Comparison of ENCODE assay signal across 8 cellular contexts in the genomic region with DNA sequence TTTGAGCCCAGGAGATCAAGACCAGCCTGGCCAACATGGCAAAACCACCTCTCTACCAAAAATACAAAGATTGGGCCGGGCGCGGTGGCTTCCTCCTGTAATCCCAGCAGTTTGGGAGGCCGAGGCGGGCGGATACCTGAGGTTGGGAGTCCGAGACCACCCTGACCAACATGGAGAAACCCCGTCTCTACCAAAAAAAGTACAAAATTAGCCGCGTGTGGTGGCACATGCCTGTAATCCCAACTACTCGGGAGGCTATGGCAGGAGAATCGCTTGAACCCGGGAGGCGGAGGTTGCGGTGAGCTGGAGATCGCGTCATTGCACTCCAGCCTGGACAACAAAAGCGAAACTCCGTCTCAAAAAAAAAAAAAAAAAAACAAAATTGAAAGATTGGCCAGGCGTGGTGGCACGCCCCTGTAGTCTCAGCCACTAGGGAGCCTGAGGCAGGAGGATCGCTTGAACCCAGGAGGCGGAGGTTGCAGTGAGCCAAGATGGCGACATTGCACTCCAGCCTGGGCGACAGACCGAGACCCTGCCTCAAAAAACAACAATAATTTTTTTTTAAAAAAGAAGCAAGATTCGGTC. TPM values are rescaled to one million over a fixed set of nuclear protein-coding genes. Genes with fewer than 3 reads are reported as not detected.
A peak's percentile ranks its signal among the peaks of the same experiment; 100 is the strongest.
DNase-seq lines count a peak whose midpoint lies in the region; ATAC-seq and TF ChIP-seq lines count a peak whose summit lies in the region.
"Not testable (repeated sequence)": the region's sequence is repeated elsewhere in the genome, so short reads cannot be mapped to it uniquely, and the experiment has no call there.

No MANE protein-coding gene starts in this region.

- H4K20me1 ChIP-seq in BLaER1 treated with 17β-estradiol and CSF1 and Interleukin-3, amounts not matched to agents 10 nM and 100 nM: peaks cover 0 to 19% (median 2%) of the 10 kb centered on the region in 11 experiments; a peak in 7 of 22 replicates

- not testable (repeated sequence) for TF ChIP-seq POLR2A in NB4 (IDR thresholded peaks at IDR 0.05; ENCODE audit: extremely low read depth, insufficient read length)

- CTCF ChIA-PET in naive thymus-derived CD4-positive, alpha-beta T cell (lab: Charles Lee): not testable (repeated sequence)

- H3K9me3 Mint-ChIP-seq in activated T-cell treated with anti-CD3 and anti-CD28 coated beads, Interleukin-2, amount 50 U/mL, for 24 hours; stimulated activated naive B cell treated with anti-CD40 and anti-IgM and Interleukin-4, amounts not matched to agents 10 μg/mL and 1 μg/mL and 100 μg/mL, for 72 hours: not testable (repeated sequence)
- H3K9me3 Mint-ChIP-seq in endodermal cell: peaks cover 11% of the 10 kb centered on the region
- H3K9me3 Mint-ChIP-seq in naive thymus-derived CD4-positive, alpha-beta T cell: peaks cover 0 to 18% (median 0%) of the 10 kb centered on the region in 11 donors

- peaks cover 0 to 46% (median 32%) of the 10 kb centered on the region in 11 experiments; a peak in 17 of 22 replicates for H3K9me3 ChIP-seq in BLaER1 treated with 17β-estradiol and CSF1 and Interleukin-3, amounts not matched to agents 10 nM and 100 nM (replicated peaks in 1 of 11)
- not testable (repeated sequence) for H3K9me3 ChIP-seq in T-helper 17 cell (ENCODE audit: control insufficient read depth, low read length, poor library complexity, severe bottlenecking); endodermal cell (ENCODE audit: control insufficient read depth, low read length); naive thymus-derived CD4-positive, alpha-beta T cell (ENCODE audit: control insufficient read depth in 2 of 3, low read length in 3 of 3)

- peak overlapping the region in 2 of 10 experiments; percentile 81 to 94; a peak in 1 of 20 replicates for H3K4me3 ChIP-seq in BLaER1 treated with 17β-estradiol and CSF1 and Interleukin-3, amounts not matched to agents 10 nM and 100 nM
- peak overlapping the region; percentile 88 for H3K4me3 ChIP-seq in NB4 (ENCODE audit: low read depth, low read length)
- H3K4me3 ChIP-seq in endodermal cell (ENCODE audit: low read length): peak overlapping the region; percentile 96
- not testable (repeated sequence) for H3K4me3 ChIP-seq in naive thymus-derived CD4-positive, alpha-beta T cell (ENCODE audit: low read length)

- H3K27me3 Mint-ChIP-seq in T-helper 17 cell; activated T-cell treated with anti-CD3 and anti-CD28 coated beads, Interleukin-2, amount 50 U/mL, for 24 hours; endodermal cell (ENCODE audit: insufficient read depth); naive thymus-derived CD4-positive, alpha-beta T cell; stimulated activated naive B cell treated with anti-CD40 and anti-IgM and Interleukin-4, amounts not matched to agents 10 μg/mL and 1 μg/mL and 100 μg/mL, for 72 hours: not testable (repeated sequence)

- DNase-seq in DMS114 treated with DMSO at 0.1 percent for 48 hours (lab: John Stamatoyannopoulos, UW; ENCODE audit: unreplicated experiment) (peak; percentile 67), NB4 (ENCODE audit: low read depth) (peak; percentile 89)
- DNase-seq in T-helper 17 cell; activated T-cell treated with anti-CD3 and anti-CD28 coated beads, Interleukin-2, amount 50 U/mL, for 24 hours; endodermal cell; naive thymus-derived CD4-positive, alpha-beta T cell; stimulated activated naive B cell treated with anti-CD40 and anti-IgM and Interleukin-4, amounts not matched to agents 10 μg/mL and 1 μg/mL and 100 μg/mL, for 72 hours: not testable (repeated sequence)

- not testable (repeated sequence) for ATAC-seq in T-helper 17 cell; naive thymus-derived CD4-positive, alpha-beta T cell; stimulated activated naive B cell treated with anti-CD40 and anti-IgM and Interleukin-4, amounts not matched to agents 10 μg/mL and 1 μg/mL and 100 μg/mL, for 72 hours (replicated peaks)

- H3K27me3 ChIP-seq in BLaER1 treated with 17β-estradiol and CSF1 and Interleukin-3, amounts not matched to agents 10 nM and 100 nM; endodermal cell (ENCODE audit: control insufficient read depth, insufficient read depth, low read length, poor library complexity, severe bottlenecking); naive thymus-derived CD4-positive, alpha-beta T cell (ENCODE audit: control insufficient read depth in 2 of 2, insufficient read depth in 2 of 2, low read length in 2 of 2): not testable (repeated sequence)

- not testable (repeated sequence) for H3K27ac ChIP-seq in BLaER1 treated with 17β-estradiol and CSF1 and Interleukin-3, amounts not matched to agents 10 nM and 100 nM; endodermal cell (ENCODE audit: low read depth, low read length)
- peak overlapping the region; percentile 80 for H3K27ac ChIP-seq in naive thymus-derived CD4-positive, alpha-beta T cell (ENCODE audit: low read depth, low read length)

- H3K4me2 ChIP-seq in BLaER1 treated with 17β-estradiol and CSF1 and Interleukin-3, amounts not matched to agents 10 nM and 100 nM: peak overlapping the region in 10 of 11 experiments; percentile 79 to 97 (median 89); a peak in 10 of 22 replicates

- H3K36me3 Mint-ChIP-seq in T-helper 17 cell (ENCODE audit: low read depth): not testable (repeated sequence)
- peaks cover 29% of the 10 kb centered on the region for H3K36me3 Mint-ChIP-seq in activated T-cell treated with anti-CD3 and anti-CD28 coated beads, Interleukin-2, amount 50 U/mL, for 24 hours (ENCODE audit: low read depth)
- H3K36me3 Mint-ChIP-seq in endodermal cell (ENCODE audit: low read depth): peaks cover 21% of the 10 kb centered on the region
- H3K36me3 Mint-ChIP-seq in naive thymus-derived CD4-positive, alpha-beta T cell: peaks cover 4 to 25% (median 18%) of the 10 kb centered on the region in 5 donors
- H3K36me3 Mint-ChIP-seq in stimulated activated naive B cell treated with anti-CD40 and anti-IgM and Interleukin-4, amounts not matched to agents 10 μg/mL and 1 μg/mL and 100 μg/mL, for 72 hours: peaks cover 7 to 17% of the 10 kb centered on the region in 2 donors

- H3K36me3 ChIP-seq in BLaER1 treated with 17β-estradiol and CSF1 and Interleukin-3, amounts not matched to agents 10 nM and 100 nM: peaks cover 0 to 29% (median 20%) of the 10 kb centered on the region in 11 experiments; a peak in 11 of 22 replicates
- peaks cover 30% of the 10 kb centered on the region for H3K36me3 ChIP-seq in endodermal cell (ENCODE audit: control insufficient read depth, insufficient read depth, low read length)
- H3K36me3 ChIP-seq in naive thymus-derived CD4-positive, alpha-beta T cell (ENCODE audit: control insufficient read depth in 2 of 3, insufficient read depth in 3 of 3, low read length in 3 of 3): not testable (repeated sequence)

- POLR2A ChIA-PET in naive thymus-derived CD4-positive, alpha-beta T cell (lab: Charles Lee): interaction anchor here (0.6 to 1.4 kb wide), 2 partner anchors 25 to 26 kb away, joined by 3 to 4 read pairs; no protein-coding TSS in a partner anchor

- intact Hi-C loops in naive thymus-derived CD4-positive, alpha-beta T cell (cut with micrococcal nuclease): loop anchor here (5.0 kb wide), 4 partner anchors 70 to 645 kb away; a partner anchor contains a TSS

- WGBS in endodermal cell (ENCODE audit: insufficient coverage in 1 of 2, insufficient read length in 1 of 2), 2 experiments: 94 to 96% methylated on average over 16 to 27 of the region's 27 CpGs

- peak overlapping the region; percentile 100 for H3K27ac Mint-ChIP-seq in T-helper 17 cell
- H3K27ac Mint-ChIP-seq in activated T-cell treated with anti-CD3 and anti-CD28 coated beads, Interleukin-2, amount 50 U/mL, for 24 hours: peak overlapping the region; percentile 41
- H3K27ac Mint-ChIP-seq in endodermal cell: peak overlapping the region; percentile 41
- peak overlapping the region; percentile 18 to 93 (median 57) for H3K27ac Mint-ChIP-seq in naive thymus-derived CD4-positive, alpha-beta T cell
- H3K27ac Mint-ChIP-seq in stimulated activated naive B cell treated with anti-CD40 and anti-IgM and Interleukin-4, amounts not matched to agents 10 μg/mL and 1 μg/mL and 100 μg/mL, for 72 hours: peak overlapping the region; percentile 25

- H3K4me1 ChIP-seq in BLaER1 treated with 17β-estradiol and CSF1 and Interleukin-3, amounts not matched to agents 10 nM and 100 nM: peaks cover 19 to 25% (median 21%) of the 10 kb centered on the region in 10 experiments
- not testable (repeated sequence) for H3K4me1 ChIP-seq in endodermal cell (ENCODE audit: control insufficient read depth, insufficient read depth, low read length)
- H3K4me1 ChIP-seq in naive thymus-derived CD4-positive, alpha-beta T cell (ENCODE audit: control insufficient read depth in 2 of 2, insufficient read depth in 2 of 2, low read length in 2 of 2): peaks cover 16 to 21% of the 10 kb centered on the region in 2 donors

- not testable (repeated sequence) for H3K9ac ChIP-seq in BLaER1 treated with 17β-estradiol and CSF1 and Interleukin-3, amounts not matched to agents 10 nM and 100 nM
- peak overlapping the region; percentile 78 for H3K9ac ChIP-seq in endodermal cell (ENCODE audit: extremely low read depth, low read length, poor library complexity, severe bottlenecking)

- not testable (repeated sequence) for TF ChIP-seq CTCF in NB4 (IDR thresholded peaks at IDR 0.05; ENCODE audit: low read depth, low read length); endodermal cell (conservative IDR thresholded peaks at IDR 0.05)

- not testable (repeated sequence) for H3K4me3 Mint-ChIP-seq in T-helper 17 cell; activated T-cell treated with anti-CD3 and anti-CD28 coated beads, Interleukin-2, amount 50 U/mL, for 24 hours
- H3K4me3 Mint-ChIP-seq in endodermal cell: peak overlapping the region; percentile 73
- H3K4me3 Mint-ChIP-seq in naive thymus-derived CD4-positive, alpha-beta T cell: peak overlapping the region in 8 of 10 donors; percentile 25 to 94 (median 60)
- H3K4me3 Mint-ChIP-seq in stimulated activated naive B cell treated with anti-CD40 and anti-IgM and Interleukin-4, amounts not matched to agents 10 μg/mL and 1 μg/mL and 100 μg/mL, for 72 hours: peak overlapping the region in 1 of 2 donors; percentile 41

- H3K4me1 Mint-ChIP-seq in T-helper 17 cell: peaks cover 29% of the 10 kb centered on the region
- peaks cover 31% of the 10 kb centered on the region for H3K4me1 Mint-ChIP-seq in activated T-cell treated with anti-CD3 and anti-CD28 coated beads, Interleukin-2, amount 50 U/mL, for 24 hours (ENCODE audit: low read depth)
- H3K4me1 Mint-ChIP-seq in endodermal cell: not testable (repeated sequence)
- peaks cover 24 to 42% (median 31%) of the 10 kb centered on the region in 7 donors for H3K4me1 Mint-ChIP-seq in naive thymus-derived CD4-positive, alpha-beta T cell
- peaks cover 15 to 25% of the 10 kb centered on the region in 2 donors for H3K4me1 Mint-ChIP-seq in stimulated activated naive B cell treated with anti-CD40 and anti-IgM and Interleukin-4, amounts not matched to agents 10 μg/mL and 1 μg/mL and 100 μg/mL, for 72 hours

RNA-seq across cellular contexts. Expression of a gene that starts 2.2 kb away (rescaled TPM):
- total RNA-seq in T-helper 17 cell (10 to 100 TPM; 26.5 to 36.2 TPM), endodermal cell (10 to 100 TPM; 51.4 to 53.0 TPM)
- 22.5 TPM for polyA plus RNA-seq in endodermal cell (2013, experiment 1 of 2)
- polyA plus RNA-seq in endodermal cell (2013, experiment 2 of 2): 23.9 TPM
- total RNA-seq in naive thymus-derived CD4-positive, alpha-beta T cell: 10 to 100 TPM; 22.2 to 46.9 (median 38.3) TPM
- polyA plus RNA-seq in naive thymus-derived CD4-positive, alpha-beta T cell: 10 to 100 TPM; 19.6 to 26.6 TPM

Comparison
In these comparisons a context has a peak if more than half of its experiments do, and no peak if none do; other contexts are left out.
1. H3K27ac Mint-ChIP-seq: peak in every context shown above with its lines; median percentile 100 in T-helper 17 cell; 57 in naive thymus-derived CD4-positive, alpha-beta T cell; 41 in activated T-cell treated with anti-CD3 and anti-CD28 coated beads, Interleukin-2, amount 50 U/mL, for 24 hours; 41 in endodermal cell; 25 in stimulated activated naive B cell treated with anti-CD40 and anti-IgM and Interleukin-4, amounts not matched to agents 10 μg/mL and 1 μg/mL and 100 μg/mL, for 72 hours.